29 cellular contexts compared by ENCODE assay signal in the genomic region with DNA sequence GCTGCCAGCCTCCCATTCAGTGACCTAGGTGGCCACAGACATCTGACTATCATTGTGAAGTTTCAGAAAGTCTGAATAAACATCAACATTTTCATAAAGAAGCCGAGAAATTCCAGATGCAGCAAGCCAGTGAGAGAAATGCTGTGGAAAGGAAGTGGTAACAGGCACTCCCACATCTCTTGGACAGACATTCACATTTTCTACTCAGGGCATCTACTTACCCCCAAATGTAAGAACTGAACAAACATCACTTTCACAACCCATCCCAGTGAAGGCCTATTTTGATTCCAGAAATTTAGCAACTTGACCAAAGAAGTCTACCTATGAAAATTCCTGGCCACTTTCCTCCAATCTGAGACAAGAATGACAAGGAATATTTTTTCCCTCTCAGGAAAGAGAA.
A peak's percentile ranks its signal among the peaks of the same experiment; 100 is the strongest.
DNase-seq lines count a peak whose midpoint lies in the region; ATAC-seq, FAIRE-seq and TF ChIP-seq lines count a peak whose summit lies in the region.
"Had no signal": no experiment of that assay in that cellular context is flagged by ENCODE, and none has a peak within 500 bp of the region (broad histone marks: within the 10 kb centered on the region; RNA-seq: fewer than 3 reads in every experiment).

No MANE protein-coding gene starts in this region.

- H3K56ac ChIP-seq in IMR-90 (ENCODE audit: extremely low read depth, insufficient read depth, low read length), result no peak overlapping the region

- H3K9me3 ChIP-seq in IMR-90 (ENCODE audit: control insufficient read depth, insufficient read depth, low read length), result no peaks in the 10 kb centered on the region
- H3K9me3 ChIP-seq in mesenchymal stem cell (ENCODE audit: control insufficient read depth, low read length), result no peaks in the 10 kb centered on the region
- H3K9me3 ChIP-seq in aorta (ENCODE audit: control insufficient read depth, low read length), result no peaks in the 10 kb centered on the region
- H3K9me3 ChIP-seq: esophagus squamous epithelium, left ventricle myocardium inferior, upper lobe of right lung had no signal

- H2BK15ac ChIP-seq in IMR-90 (ENCODE audit: low read depth, low read length) (peak overlapping the region; percentile 66; the same call in 1 of the 3 replicates), mesenchymal stem cell (ENCODE audit: low read depth, poor library complexity, severe bottlenecking) (no peak overlapping the region)

- H2BK5ac ChIP-seq in IMR-90 (ENCODE audit: low read depth, low read length, poor library complexity, severe bottlenecking) (peak overlapping the region; percentile 50), mesenchymal stem cell (ENCODE audit: low read depth, low read length, poor library complexity, severe bottlenecking) (no peak overlapping the region)

- H2AFZ ChIP-seq in IMR-90 (replicated peaks; ENCODE audit: low read length, poor library complexity), result peak overlapping the region; percentile 77
- no peak overlapping the region for H2AFZ ChIP-seq in mesenchymal stem cell (ENCODE audit: low read depth, low read length)

- TF ChIP-seq CTCF in IMR-90 (conservative IDR thresholded peaks at IDR 0.05; ENCODE audit: low read depth, low read length), result no peak
- TF ChIP-seq CTCF in brain microvascular endothelial cell (IDR thresholded peaks at IDR 0.05; ENCODE audit: low read depth, low read length, missing control alignments), result no peak
- TF ChIP-seq CTCF in D721Med (IDR thresholded peaks at IDR 0.05; ENCODE audit: insufficient read depth, missing control alignments), result no peak

- POLR2A ChIA-PET in IMR-90 (lab: Charles Lee; ENCODE audit: unreplicated experiment), result no interaction called here

- intact Hi-C loops in IMR-90 (cut with micrococcal nuclease) (no loop called here), aorta (cut with DNase I) (no loop called here)

- no peak overlapping the region for H3K27ac ChIP-seq in IMR-90 (ENCODE audit: insufficient read depth, low read length)
- peak overlapping the region; percentile 33 for H3K27ac ChIP-seq in brain microvascular endothelial cell
- peak overlapping the region; percentile 5 for H3K27ac ChIP-seq in mesenchymal stem cell (ENCODE audit: low read length, poor library complexity, severe bottlenecking)
- H3K27ac ChIP-seq in aorta (ENCODE audit: low read depth in 1 of 2, low read length in 2 of 2), result peak overlapping the region; percentile 36 to 81
- H3K27ac ChIP-seq: esophagus squamous epithelium, left ventricle myocardium inferior, RWPE1, upper lobe of right lung had no signal

- in situ Hi-C loops in IMR-90 (cut with MboI; ENCODE audit: low sequenced_read_pairs), result no loop called here
- in situ Hi-C loops in brain microvascular endothelial cell (cut with HindIII; ENCODE audit: low pct_ligation_motif_present, low sequenced_read_pairs), result no loop called here

- TF ChIP-seq RAD21 in IMR-90 (IDR thresholded peaks at IDR 0.05; ENCODE audit: low read length), result no peak

- H2AK5ac ChIP-seq in IMR-90 (ENCODE audit: low read depth, low read length) (peak overlapping the region; percentile 62; the same call in 1 of the 2 replicates), mesenchymal stem cell (ENCODE audit: low read length, severe bottlenecking) (no peak overlapping the region)

- peaks cover 5% of the 10 kb centered on the region for H3K9me1 ChIP-seq in IMR-90 (ENCODE audit: insufficient read depth, low read length)

- dilution Hi-C loops in IMR-90 (cut with HindIII; ENCODE audit: low sequenced_read_pairs, unreplicated experiment), result no loop called here

- H3K9ac ChIP-seq in IMR-90 (ENCODE audit: low read depth, low read length) (no peak overlapping the region), mesenchymal stem cell (ENCODE audit: low read length) (no peak overlapping the region)

- H3K36me3 ChIP-seq in IMR-90 (ENCODE audit: control insufficient read depth, insufficient read depth, low read length), result no peaks in the 10 kb centered on the region
- H3K36me3 ChIP-seq in brain microvascular endothelial cell (replicated peaks), result no peaks in the 10 kb centered on the region
- H3K36me3 ChIP-seq in mesenchymal stem cell (ENCODE audit: control insufficient read depth in 1 of 2, insufficient read depth in 2 of 2, low read depth in 1 of 2, low read length in 2 of 2), result no peaks in the 10 kb centered on the region
- H3K36me3 ChIP-seq in aorta (ENCODE audit: control insufficient read depth in 1 of 2, insufficient read depth in 2 of 2, low read length in 1 of 2), result no peaks in the 10 kb centered on the region
- H3K36me3 ChIP-seq: esophagus squamous epithelium, left ventricle myocardium inferior, upper lobe of right lung had no signal

- peak overlapping the region; percentile 88 for H3K18ac ChIP-seq in IMR-90 (ENCODE audit: low read depth, low read length)
- no peak overlapping the region for H3K18ac ChIP-seq in mesenchymal stem cell (ENCODE audit: low read depth in 1 of 2, low read length in 2 of 2)

- no peak for FAIRE-seq in D721Med (lab: Jason Lieb, UNC)
- FAIRE-seq: islet of Langerhans had no signal

- no peak overlapping the region for H3K4me3 ChIP-seq in IMR-90 (ENCODE audit: insufficient read depth, low read depth, low read length)
- no peak overlapping the region for H3K4me3 ChIP-seq in brain microvascular endothelial cell (ENCODE audit: low read depth, low read length)
- H3K4me3 ChIP-seq in mesenchymal stem cell (ENCODE audit: insufficient read depth in 1 of 2, low read depth in 1 of 2, low read length in 2 of 2), result no peak overlapping the region
- H3K4me3 ChIP-seq in aorta (ENCODE audit: low read length in 2 of 2), result no peak overlapping the region
- H3K4me3 ChIP-seq: esophagus squamous epithelium, left ventricle myocardium inferior, skin epidermis, upper lobe of right lung had no signal

- peaks cover 10% of the 10 kb centered on the region for H3K4me1 ChIP-seq in IMR-90 (ENCODE audit: control insufficient read depth, insufficient read depth, low read length)
- peaks cover 3% of the 10 kb centered on the region for H3K4me1 ChIP-seq in mesenchymal stem cell (ENCODE audit: control insufficient read depth, insufficient read depth, low read depth, low read length)
- peaks cover 1 to 8% of the 10 kb centered on the region in 2 donors for H3K4me1 ChIP-seq in aorta (ENCODE audit: control insufficient read depth in 1 of 2, insufficient read depth in 2 of 2, low read length in 2 of 2)
- H3K4me1 ChIP-seq: left ventricle myocardium inferior, upper lobe of right lung had no signal

- H2AK9ac ChIP-seq in IMR-90 (replicated peaks; ENCODE audit: low read depth, low read length, poor library complexity), result no peak overlapping the region

- ATAC-seq in IMR-90 (ENCODE audit: low read depth) (no peak), aorta (ENCODE audit: low FRiP score) (no peak), GM18511 (IDR thresholded peaks at IDR 0.05; ENCODE audit: unreplicated experiment) (no peak)
- ATAC-seq in activated CD4-positive, CD25-positive, alpha-beta regulatory T cell treated with anti-CD3 and anti-CD28 coated beads, Interleukin-2, amount 50 U/mL, for 24 hours, result no peak
- ATAC-seq: activated T-cell treated with anti-CD3 and anti-CD28 coated beads, Interleukin-2, amount 50 U/mL, for 72 hours; naive thymus-derived CD8-positive, alpha-beta T cell; upper lobe of right lung had no signal

- H4K20me1 ChIP-seq in IMR-90 (ENCODE audit: insufficient read depth, low read length), result no peaks in the 10 kb centered on the region

- H2BK120ac ChIP-seq in IMR-90 (ENCODE audit: low read depth, low read length), result peak overlapping the region; percentile 80
- H2BK120ac ChIP-seq in mesenchymal stem cell (ENCODE audit: low read depth, low read length), result no peak overlapping the region

- H3K14ac ChIP-seq in IMR-90 (replicated peaks; ENCODE audit: low read depth, low read length) (0 out of 2 replicates have a peak overlapping the region, but pooled peaks have one; percentile 44), mesenchymal stem cell (ENCODE audit: low read length in 2 of 2) (no peak overlapping the region)

- no peak for TF ChIP-seq POLR2A in IMR-90 (IDR thresholded peaks at IDR 0.05; ENCODE audit: low read depth, low read length)

- peak overlapping the region; percentile 61; the same call in 1 of the 2 replicates for H2BK20ac ChIP-seq in IMR-90 (ENCODE audit: low read depth, low read length)

- H4K8ac ChIP-seq in IMR-90 (ENCODE audit: low read depth in 2 of 2, low read length in 2 of 2), result peak overlapping the region in 1 of 2 experiments; percentile 42; a peak in 1 of 4 replicates
- no peak overlapping the region for H4K8ac ChIP-seq in mesenchymal stem cell (ENCODE audit: low read length)

- peak; percentile 8 for DNase-seq in IMR-90
- DNase-seq in brain microvascular endothelial cell, result peak; percentile 22
- no peak for DNase-seq in mesenchymal stem cell
- no peak for DNase-seq in aorta
- no peak for DNase-seq in D721Med (ENCODE audit: insufficient read length, low spot score)
- DNase-seq: activated CD4-positive, alpha-beta T cell treated with anti-CD3 and anti-CD28 coated beads, Interleukin-2, amount 50 U/mL, for 4 hours; activated CD4-positive, CD25-positive, alpha-beta regulatory T cell; activated naive CD4-positive, alpha-beta T cell treated with Interleukin-2 at 50 U/mL for 16 hours; activated T-cell treated with anti-CD3 and anti-CD28 coated beads, Interleukin-2, amount 50 U/mL, for 72 hours; CD4-positive, CD25-positive, alpha-beta regulatory T cell; EL; esophagus squamous epithelium; H9; KG1; left ventricle myocardium inferior; MM.1S; naive thymus-derived CD8-positive, alpha-beta T cell; NCI-H146; NCI-H2107; NCI-H446; NCI-H774; nucleus accumbens; stimulated activated CD4-positive, alpha-beta T cell treated with anti-CD3 and anti-CD28 coated beads, Interleukin-2, amount 100 ng/mL, for 24 hours; upper lobe of right lung had no signal

- H2BK12ac ChIP-seq in mesenchymal stem cell (ENCODE audit: low read length in 2 of 2), result no peak overlapping the region

- peak overlapping the region; percentile 88; the same call in 1 of the 2 replicates for H4K5ac ChIP-seq in IMR-90 (ENCODE audit: low read depth, low read length)

- H3K23ac ChIP-seq in IMR-90 (ENCODE audit: low read depth, low read length) (no peak overlapping the region), mesenchymal stem cell (ENCODE audit: low read length in 2 of 2) (no peak overlapping the region)

- H3K4me2 ChIP-seq in IMR-90 (ENCODE audit: low read depth, low read length) (peak overlapping the region; percentile 40; the same call in 1 of the 2 replicates), mesenchymal stem cell (ENCODE audit: low read length, poor library complexity, severe bottlenecking) (no peak overlapping the region)

- no TSS peak for BruUV-seq in IMR-90 (replicated peaks; lab: Mats Ljungman, UMichigan)

- H3K79me1 ChIP-seq in IMR-90 (ENCODE audit: low read depth in 1 of 2, low read length in 2 of 2) (no peaks in the 10 kb centered on the region), mesenchymal stem cell (replicated peaks; ENCODE audit: low read length, poor library complexity, severe bottlenecking) (no peaks in the 10 kb centered on the region)

- H3K4ac ChIP-seq in IMR-90 (ENCODE audit: low read depth, low read length) (no peak overlapping the region), mesenchymal stem cell (ENCODE audit: low read depth in 1 of 2, low read length in 2 of 2) (no peak overlapping the region)

- H3K27me3 ChIP-seq in IMR-90 (ENCODE audit: control insufficient read depth, insufficient read depth, low read length) (no peaks in the 10 kb centered on the region), brain microvascular endothelial cell (replicated peaks) (no peaks in the 10 kb centered on the region), mesenchymal stem cell (ENCODE audit: control insufficient read depth in 1 of 2, insufficient read depth in 1 of 2, low read length in 2 of 2) (no peaks in the 10 kb centered on the region), aorta (ENCODE audit: control insufficient read depth in 1 of 2, insufficient read depth in 2 of 2, low read length in 1 of 2) (no peaks in the 10 kb centered on the region)
- H3K27me3 ChIP-seq: esophagus squamous epithelium, upper lobe of right lung had no signal

- CTCF ChIA-PET in IMR-90 (lab: Yijun Ruan, JAX), result no interaction called here

- no peak overlapping the region for H4K91ac ChIP-seq in IMR-90 (ENCODE audit: insufficient read depth, low read depth, low read length)
- no peak overlapping the region for H4K91ac ChIP-seq in mesenchymal stem cell (ENCODE audit: low read length)

- no CpG with 5 or more reads among the region's 1 CpG for WGBS in IMR-90 (ENCODE audit: extremely low coverage in 2 of 2, insufficient read length in 1 of 2), 2 experiments
- 55% methylated on average over 1 of the region's 1 CpG for WGBS in mesenchymal stem cell
- 26 to 34% methylated on average over 1 of the region's 1 CpG for WGBS in aorta, 2 donors

Comparison
In these comparisons a context has a peak if more than half of its experiments do, and no peak if none do; other contexts are left out.
1. DNase-seq: peak in IMR-90 (single experiment) and brain microvascular endothelial cell (single experiment); none in mesenchymal stem cell (single experiment), aorta (0 of 2) and D721Med (single experiment).